ENCODE assay signal across 13 cellular contexts in the genomic region with DNA sequence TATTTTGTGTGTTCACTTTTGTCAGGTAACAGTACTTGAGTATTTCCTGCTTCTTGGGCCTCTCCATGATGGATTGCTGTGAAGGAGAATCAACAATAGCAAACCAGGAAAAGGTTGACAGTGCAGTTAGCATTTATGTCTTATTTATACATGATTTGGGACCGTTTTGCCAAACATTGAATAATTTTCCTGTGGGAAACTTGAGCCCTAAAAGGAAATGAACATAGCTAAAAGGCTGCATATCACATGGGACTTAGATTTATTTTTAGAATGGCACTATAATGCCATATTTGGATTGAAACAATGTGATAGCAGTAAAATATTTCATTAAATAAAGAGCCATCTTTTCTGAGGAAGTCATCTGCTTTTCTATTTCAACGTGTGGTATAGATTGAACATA. TPM values are rescaled to one million over a fixed set of nuclear protein-coding genes. Genes with fewer than 3 reads are reported as not detected.
DNase-seq lines count a peak whose midpoint lies in the region; ATAC-seq, FAIRE-seq and TF ChIP-seq lines count a peak whose summit lies in the region.
"Had no signal": no experiment of that assay in that cellular context is flagged by ENCODE, and none has a peak within 500 bp of the region (broad histone marks: within the 10 kb centered on the region; RNA-seq: fewer than 3 reads in every experiment).

No MANE protein-coding gene starts in this region.

- no peaks in the 10 kb centered on the region for H3K27me3 ChIP-seq in heart right ventricle
- H3K27me3 ChIP-seq in right atrium auricular region = no peaks in the 10 kb centered on the region
- no peaks in the 10 kb centered on the region for H3K27me3 ChIP-seq in endothelial cell of umbilical vein (ENCODE audit: control insufficient read depth in 2 of 2, insufficient read depth in 2 of 2, low read length in 2 of 2)
- H3K27me3 ChIP-seq in MG63 = no peaks in the 10 kb centered on the region
- H3K27me3 ChIP-seq: body of pancreas had no signal

- H3K27me3 Mint-ChIP-seq in nephron progenitor cell (ENCODE audit: low read depth, poor library complexity) = no peaks in the 10 kb centered on the region
- no peaks in the 10 kb centered on the region for H3K27me3 Mint-ChIP-seq in activated T-helper 2 cell treated with anti-CD3 and anti-CD28 coated beads, Interferon-gamma antibody, Interleukin-2, Interleukin-4, amounts not matched to agents 10 μg/mL and 5 μg/mL and 100 μg/mL, durations not matched to agents 14 hours and 24 hours and 36 hours (ENCODE audit: low read depth)
- H3K27me3 Mint-ChIP-seq: B cell had no signal

- intact Hi-C loops in heart right ventricle (cut with DNase I) (no loop called here), endothelial cell of umbilical vein (cut with micrococcal nuclease) (loop anchor here (1.0 kb wide), 1 partner anchor 15 kb away; the partner anchor contains the start of gene GPR21)
- intact Hi-C loops in activated T-helper 2 cell treated with anti-CD3 and anti-CD28 coated beads, Interferon-gamma antibody, Interleukin-2, Interleukin-4, amounts not matched to agents 10 μg/mL and 5 μg/mL and 100 μg/mL, durations not matched to agents 14 hours and 24 hours and 36 hours (cut with micrococcal nuclease) = no loop called here

- TF ChIP-seq CTCF in heart right ventricle (IDR thresholded peaks at IDR 0.05) (no peak), right atrium auricular region (IDR thresholded peaks at IDR 0.05) (no peak), endothelial cell of umbilical vein (IDR thresholded peaks at IDR 0.05; ENCODE audit: extremely low read depth in 1 of 2, insufficient read depth in 1 of 2, low read depth in 1 of 2, low read length in 2 of 2) (no peak), nephron progenitor cell (IDR thresholded peaks at IDR 0.05) (no peak)

- H3K36me3 Mint-ChIP-seq in nephron progenitor cell (ENCODE audit: low read depth) = peaks cover 11% of the 10 kb centered on the region
- H3K36me3 Mint-ChIP-seq in activated T-helper 2 cell treated with anti-CD3 and anti-CD28 coated beads, Interferon-gamma antibody, Interleukin-2, Interleukin-4, amounts not matched to agents 10 μg/mL and 5 μg/mL and 100 μg/mL, durations not matched to agents 14 hours and 24 hours and 36 hours (ENCODE audit: low read depth) = peaks cover 2% of the 10 kb centered on the region

- H2AFZ ChIP-seq in endothelial cell of umbilical vein (ENCODE audit: low read depth, low read length) = no peak overlapping the region

- H3K79me2 ChIP-seq in endothelial cell of umbilical vein (ENCODE audit: control insufficient read depth, insufficient read depth, low read length) = no peaks in the 10 kb centered on the region

- H4K20me1 ChIP-seq in endothelial cell of umbilical vein (replicated peaks; ENCODE audit: control insufficient read depth, extremely low read depth, insufficient read depth, low read length) = no peaks in the 10 kb centered on the region

- dilution Hi-C loops in endothelial cell of umbilical vein (cut with MboI; ENCODE audit: extremely low pct_ligation_motif_present, low sequenced_read_pairs) = no loop called here

- CTCF ChIA-PET in endothelial cell of umbilical vein (lab: Charles Lee) = interaction anchor here (0.8 to 1.9 kb wide), 8 partner anchors 9 to 301 kb away, joined by 3 to 4 read pairs (median 4); no protein-coding TSS in a partner anchor

- H3K4me2 ChIP-seq in endothelial cell of umbilical vein (ENCODE audit: insufficient read depth, low read length) = peak overlapping the region; percentile 5

- H3K9me3 ChIP-seq in heart right ventricle (no peaks in the 10 kb centered on the region), right atrium auricular region (no peaks in the 10 kb centered on the region), endothelial cell of umbilical vein (replicated peaks; ENCODE audit: control insufficient read depth, insufficient read depth, low read length) (no peaks in the 10 kb centered on the region), MG63 (no peaks in the 10 kb centered on the region)
- H3K9me3 ChIP-seq: body of pancreas had no signal

- ATAC-seq in heart right ventricle = peak in 6 of 8 donors; percentile 33 to 66 (median 48)

- no peak for TF ChIP-seq POLR2A in endothelial cell of umbilical vein (IDR thresholded peaks at IDR 0.05; ENCODE audit: low read depth, low read length)

- no peaks in the 10 kb centered on the region for H3K9me3 Mint-ChIP-seq in nephron progenitor cell
- H3K9me3 Mint-ChIP-seq in activated T-helper 2 cell treated with anti-CD3 and anti-CD28 coated beads, Interferon-gamma antibody, Interleukin-2, Interleukin-4, amounts not matched to agents 10 μg/mL and 5 μg/mL and 100 μg/mL, durations not matched to agents 14 hours and 24 hours and 36 hours = no peaks in the 10 kb centered on the region

- no peaks in the 10 kb centered on the region for H3K9me1 ChIP-seq in endothelial cell of umbilical vein (replicated peaks; ENCODE audit: control insufficient read depth, extremely low read depth, insufficient read depth, low read length)

- no peak overlapping the region for H3K9ac ChIP-seq in endothelial cell of umbilical vein (replicated peaks; ENCODE audit: extremely low read depth, insufficient read depth, low read length)

- H3K4me3 Mint-ChIP-seq in nephron progenitor cell = no peak overlapping the region
- no peak overlapping the region for H3K4me3 Mint-ChIP-seq in activated T-helper 2 cell treated with anti-CD3 and anti-CD28 coated beads, Interferon-gamma antibody, Interleukin-2, Interleukin-4, amounts not matched to agents 10 μg/mL and 5 μg/mL and 100 μg/mL, durations not matched to agents 14 hours and 24 hours and 36 hours (ENCODE audit: low read depth)
- H3K4me3 Mint-ChIP-seq: B cell had no signal

- H3K4me1 Mint-ChIP-seq in nephron progenitor cell = no peaks in the 10 kb centered on the region
- peaks cover 2% of the 10 kb centered on the region for H3K4me1 Mint-ChIP-seq in activated T-helper 2 cell treated with anti-CD3 and anti-CD28 coated beads, Interferon-gamma antibody, Interleukin-2, Interleukin-4, amounts not matched to agents 10 μg/mL and 5 μg/mL and 100 μg/mL, durations not matched to agents 14 hours and 24 hours and 36 hours (ENCODE audit: low read depth)

- FAIRE-seq in endothelial cell of umbilical vein (lab: Jason Lieb, UNC) = no peak
- FAIRE-seq: H1 had no signal

- H3K4me3 ChIP-seq in heart right ventricle (no peak overlapping the region), right atrium auricular region (no peak overlapping the region), endothelial cell of umbilical vein (replicated peaks in 1 of 3; ENCODE audit: insufficient read depth in 1 of 3, low read depth in 1 of 3, low read length in 3 of 3) (no peak overlapping the region), MG63 (no peak overlapping the region)
- H3K4me3 ChIP-seq: body of pancreas had no signal

- peaks cover 1 to 34% (median 26%) of the 10 kb centered on the region in 9 donors for H3K4me1 ChIP-seq in heart right ventricle
- H3K4me1 ChIP-seq in right atrium auricular region = peaks cover 0 to 14% of the 10 kb centered on the region in 2 donors
- H3K4me1 ChIP-seq in endothelial cell of umbilical vein (ENCODE audit: control insufficient read depth, extremely low read depth, insufficient read depth, low read length) = peaks cover 21% of the 10 kb centered on the region

- POLR2A ChIA-PET in endothelial cell of umbilical vein (lab: Charles Lee) = no interaction called here

- H3K36me3 ChIP-seq in heart right ventricle (peaks cover 0 to 8% (median 0%) of the 10 kb centered on the region in 9 donors), right atrium auricular region (no peaks in the 10 kb centered on the region), endothelial cell of umbilical vein (ENCODE audit: control insufficient read depth in 2 of 2, extremely low read depth in 1 of 2, insufficient read depth in 2 of 2, low read length in 2 of 2) (no peaks in the 10 kb centered on the region), MG63 (peaks cover 3% of the 10 kb centered on the region)

- DNase-seq in heart right ventricle (no peak), right atrium auricular region (ENCODE audit: low spot score) (no peak), endothelial cell of umbilical vein (ENCODE audit: low read depth, low spot score) (peak; percentile 96), nephron progenitor cell (no peak), NCI-H345 treated with DMSO at 0.1 percent for 48 hours (lab: John Stamatoyannopoulos, UW; ENCODE audit: unreplicated experiment) (no peak), MG63 (no peak), activated T-cell treated with anti-CD3 and anti-CD28 coated beads for 4 hours (no peak)
- DNase-seq in activated T-helper 2 cell treated with anti-CD3 and anti-CD28 coated beads, Interferon-gamma antibody, Interleukin-2, Interleukin-4, amounts not matched to agents 10 μg/mL and 5 μg/mL and 100 μg/mL, durations not matched to agents 14 hours and 24 hours and 36 hours (ENCODE audit: low spot score) = no peak
- DNase-seq: activated T-cell treated with anti-CD3 and anti-CD28 coated beads, Interleukin-2, amount 50 U/mL, for 1 hour; body of pancreas; GDM1 had no signal

- peak overlapping the region in 7 of 10 donors; percentile 5 to 65 (median 43) for H3K27ac ChIP-seq in heart right ventricle
- H3K27ac ChIP-seq in right atrium auricular region = peak overlapping the region in 1 of 2 donors; percentile 62
- H3K27ac ChIP-seq in endothelial cell of umbilical vein (ENCODE audit: insufficient read depth, low read depth, low read length) = no peak overlapping the region

- 30 to 48% methylated on average over 2 of the region's 2 CpGs for WGBS in heart right ventricle, 2 donors

- BruUV-seq in endothelial cell of umbilical vein (replicated peaks; lab: Mats Ljungman, UMichigan) = no TSS peak

- H3K27ac Mint-ChIP-seq in nephron progenitor cell = peak overlapping the region; percentile 44
- no peak overlapping the region for H3K27ac Mint-ChIP-seq in activated T-helper 2 cell treated with anti-CD3 and anti-CD28 coated beads, Interferon-gamma antibody, Interleukin-2, Interleukin-4, amounts not matched to agents 10 μg/mL and 5 μg/mL and 100 μg/mL, durations not matched to agents 14 hours and 24 hours and 36 hours
- H3K27ac Mint-ChIP-seq: B cell had no signal

RNA-seq across cellular contexts. Expression of gene GPR21, which starts 15.3 kb away (rescaled TPM):
- total RNA-seq in heart right ventricle (under 1 TPM in 7 of 10 donors, not detected in 3; 0.32 to 0.95 (median 0.65) TPM), right atrium auricular region (1 to 10 TPM in 1 of 2 donors, not detected in 1; 1.4 TPM), endothelial cell of umbilical vein (2.4 and 2.7 TPM in 2 replicates)
- polyA plus RNA-seq in heart right ventricle (under 1 TPM in 1 of 2 donors, not detected in 1; 0.25 TPM), endothelial cell of umbilical vein (0.36 and 0.62 TPM in 2 replicates)
- 0.08 TPM in 1 of 2 replicates, not detected in the other for polyA plus RNA-seq in endothelial cell of umbilical vein (2011; cell fraction: cytosol; rRNA removed)
- 0.78 and 3.1 TPM in 2 replicates for polyA plus RNA-seq in endothelial cell of umbilical vein (2011; cell fraction: nucleus; rRNA removed)
- polyA plus RNA-seq in endothelial cell of umbilical vein (2012) = not detected in 2 replicates
- 32.6 and 32.7 TPM in 2 replicates for polyA minus RNA-seq in endothelial cell of umbilical vein
- 1.4 TPM for polyA minus RNA-seq in endothelial cell of umbilical vein (2011; cell fraction: cytosol; rRNA and poly(A)+ RNA removed)
- 49.4 and 58.0 TPM in 2 replicates for polyA minus RNA-seq in endothelial cell of umbilical vein (2011; cell fraction: nucleus; rRNA and poly(A)+ RNA removed)
- total RNA-seq in MG63 (2014; rRNA removed; shearing (Covaris generic); ENCODE audit: low replicate concordance) = not detected in 2 replicates
- 0.59 and 1.0 TPM in 2 replicates for total RNA-seq in activated T-helper 2 cell treated with anti-CD3 and anti-CD28 coated beads, Interferon-gamma antibody, Interleukin-2, Interleukin-4, amounts not matched to agents 10 μg/mL and 5 μg/mL and 100 μg/mL, durations not matched to agents 14 hours and 24 hours and 36 hours
- total RNA-seq: body of pancreas had no signal
